In the genomic region with DNA sequence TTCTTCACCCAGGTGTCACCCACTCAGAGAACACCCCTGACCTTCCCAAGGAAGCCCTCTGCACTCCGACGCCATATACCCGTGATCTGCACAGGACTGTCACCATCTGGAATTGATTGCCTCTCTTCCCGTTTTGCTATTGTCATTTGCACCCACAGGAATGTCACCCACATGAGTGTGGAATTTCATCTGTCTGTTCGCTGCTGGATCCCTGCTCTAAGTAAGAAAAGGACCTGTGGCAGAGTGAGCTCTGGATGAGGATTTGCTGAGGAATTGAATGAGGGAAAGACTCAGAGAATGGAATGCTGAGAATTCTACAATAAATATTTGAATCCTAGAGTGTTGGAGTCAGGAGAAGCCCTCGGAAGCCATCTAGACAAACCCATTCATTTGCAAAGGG, we compare ENCODE assay signal across 8 cellular contexts.
A peak's percentile ranks its signal among the peaks of the same experiment; 100 is the strongest.
DNase-seq lines count a peak whose midpoint lies in the region; TF ChIP-seq lines count a peak whose summit lies in the region.
"Not testable (repeated sequence)": the region's sequence is repeated elsewhere in the genome, so short reads cannot be mapped to it uniquely, and the experiment has no call there.

No MANE protein-coding gene starts in this region.

- not testable (repeated sequence) for H3F3A ChIP-seq in SK-N-SH (replicated peaks; ENCODE audit: insufficient read depth)

- WGBS in SK-N-SH (ENCODE audit: low lambda C conversion rate) = 40% methylated on average over 6 of the region's 6 CpGs
- WGBS in mesenchymal stem cell = 18% methylated on average over 5 of the region's 6 CpGs

- H3K4me2 ChIP-seq in SK-N-SH; mesenchymal stem cell (ENCODE audit: low read length, poor library complexity, severe bottlenecking): not testable (repeated sequence)
- peak overlapping the region; percentile 44 for H3K4me2 ChIP-seq in osteoblast (ENCODE audit: insufficient read depth, low read length)

- H4K91ac ChIP-seq in mesenchymal stem cell (ENCODE audit: low read length) = not testable (repeated sequence)

- not testable (repeated sequence) for H3K4me1 ChIP-seq in SK-N-SH (ENCODE audit: control insufficient read depth in 1 of 2, insufficient read depth in 2 of 2, low read depth in 1 of 2, low read length in 1 of 2)
- peaks cover 14% of the 10 kb centered on the region for H3K4me1 ChIP-seq in mesenchymal stem cell (ENCODE audit: control insufficient read depth, insufficient read depth, low read depth, low read length)
- peaks cover 43% of the 10 kb centered on the region for H3K4me1 ChIP-seq in osteoblast (ENCODE audit: insufficient read depth, low read length)

- not testable (repeated sequence) for TF ChIP-seq RAD21 in SK-N-SH (IDR thresholded peaks at IDR 0.05; ENCODE audit: low read length)

- H2AK5ac ChIP-seq in mesenchymal stem cell (ENCODE audit: low read length, severe bottlenecking) = not testable (repeated sequence)

- H4K8ac ChIP-seq in mesenchymal stem cell (ENCODE audit: low read length) = not testable (repeated sequence)

- not testable (repeated sequence) for H2BK5ac ChIP-seq in mesenchymal stem cell (ENCODE audit: low read depth, low read length, poor library complexity, severe bottlenecking)

- POLR2A ChIA-PET in SK-N-SH (lab: Yijun Ruan, JAX) = not testable (repeated sequence)

- H3K4ac ChIP-seq in mesenchymal stem cell (ENCODE audit: low read depth in 1 of 2, low read length in 2 of 2) = not testable (repeated sequence)

- TF ChIP-seq CTCF in AG09309 (IDR thresholded peaks at IDR 0.05; ENCODE audit: control insufficient read depth, insufficient read depth, low read depth, low read length, missing control alignments); SK-N-SH (IDR thresholded peaks at IDR 0.05); astrocyte of the spinal cord (IDR thresholded peaks at IDR 0.05; ENCODE audit: low read depth, low read length); osteoblast (IDR thresholded peaks at IDR 0.05; ENCODE audit: extremely low read depth, low read depth, low read length): not testable (repeated sequence)

- not testable (repeated sequence) for H2BK12ac ChIP-seq in mesenchymal stem cell (ENCODE audit: low read length in 2 of 2)

- H4K20me1 ChIP-seq in SK-N-SH (ENCODE audit: insufficient read depth); osteoblast (ENCODE audit: insufficient read depth, low read length): not testable (repeated sequence)

- H3K27ac ChIP-seq in SK-N-SH (ENCODE audit: low read depth in 2 of 2, low read length in 1 of 2); mesenchymal stem cell (ENCODE audit: low read length, poor library complexity, severe bottlenecking): not testable (repeated sequence)
- H3K27ac ChIP-seq in osteoblast (ENCODE audit: low read depth, low read length) = peak overlapping the region; percentile 44

- H3K36me3 ChIP-seq in SK-N-SH (replicated peaks in 1 of 2; ENCODE audit: control insufficient read depth in 1 of 2, insufficient read depth in 2 of 2, low read length in 1 of 2); mesenchymal stem cell (ENCODE audit: control insufficient read depth in 1 of 2, insufficient read depth in 2 of 2, low read depth in 1 of 2, low read length in 2 of 2); osteoblast (ENCODE audit: insufficient read depth, low read length): not testable (repeated sequence)

- H3K4me3 ChIP-seq in AG09309 (ENCODE audit: control insufficient read depth, low read depth, low read length); SK-N-SH (ENCODE audit: low read depth in 2 of 2, low read length in 1 of 2); astrocyte of the spinal cord (ENCODE audit: low read depth, low read length); mesenchymal stem cell (ENCODE audit: insufficient read depth in 1 of 2, low read depth in 1 of 2, low read length in 2 of 2); osteoblast (ENCODE audit: insufficient read depth, low read length): not testable (repeated sequence)

- not testable (repeated sequence) for H3K9ac ChIP-seq in SK-N-SH; mesenchymal stem cell (ENCODE audit: low read length)

- not testable (repeated sequence) for H3K79me2 ChIP-seq in SK-N-SH (ENCODE audit: insufficient read depth); osteoblast (ENCODE audit: insufficient read depth, low read length)

- not testable (repeated sequence) for H3K9me2 ChIP-seq in SK-N-SH

- not testable (repeated sequence) for H3K18ac ChIP-seq in mesenchymal stem cell (ENCODE audit: low read depth in 1 of 2, low read length in 2 of 2)

- H2BK15ac ChIP-seq in mesenchymal stem cell (ENCODE audit: low read depth, poor library complexity, severe bottlenecking) = not testable (repeated sequence)

- not testable (repeated sequence) for H3K9me3 ChIP-seq in SK-N-SH; mesenchymal stem cell (ENCODE audit: control insufficient read depth, low read length); osteoblast (ENCODE audit: low read depth, low read length)

- H3K79me1 ChIP-seq in mesenchymal stem cell (replicated peaks; ENCODE audit: low read length, poor library complexity, severe bottlenecking) = not testable (repeated sequence)

- DNase-seq in AG09309 (ENCODE audit: low read depth) (peak; percentile 86), GM04503 (ENCODE audit: low read depth) (peak; percentile 83), M059J (ENCODE audit: low read depth) (peak; percentile 89), astrocyte of the spinal cord (ENCODE audit: low read depth, low spot score) (peak; percentile 20), fibroblast of gingiva (ENCODE audit: low read depth) (peak; percentile 9), mesenchymal stem cell (peak; percentile 32), osteoblast (ENCODE audit: insufficient read length, low spot score, missing footprints) (peak; percentile 85)
- DNase-seq in SK-N-SH = not testable (repeated sequence)

- TF ChIP-seq EP300 in SK-N-SH (IDR thresholded peaks at IDR 0.05; ENCODE audit: borderline replicate concordance in 1 of 2, low read depth in 1 of 2, low read length in 1 of 2) = not testable (repeated sequence)

- not testable (repeated sequence) for H3K14ac ChIP-seq in mesenchymal stem cell (ENCODE audit: low read length in 2 of 2)

- CTCF ChIA-PET in SK-N-SH (lab: Yijun Ruan, JAX) = interaction anchor here (1.1 kb wide), 1 partner anchor 341 kb away, joined by 4 read pairs; no protein-coding TSS in a partner anchor

- H2BK120ac ChIP-seq in mesenchymal stem cell (ENCODE audit: low read depth, low read length) = not testable (repeated sequence)

- H3K27me3 ChIP-seq in SK-N-SH (ENCODE audit: insufficient read depth); osteoblast (ENCODE audit: insufficient read depth, low read length): not testable (repeated sequence)
- peaks cover 0 to 48% of the 10 kb centered on the region in 2 experiments for H3K27me3 ChIP-seq in mesenchymal stem cell (ENCODE audit: control insufficient read depth in 1 of 2, insufficient read depth in 1 of 2, low read length in 2 of 2)

- in situ Hi-C loops in astrocyte of the spinal cord (cut with HindIII; ENCODE audit: low sequenced_read_pairs) = not testable (repeated sequence)

- H3K23ac ChIP-seq in mesenchymal stem cell (ENCODE audit: low read length in 2 of 2) = not testable (repeated sequence)

- H2AFZ ChIP-seq in SK-N-SH (ENCODE audit: low read depth); mesenchymal stem cell (ENCODE audit: low read depth, low read length); osteoblast (ENCODE audit: low read length): not testable (repeated sequence)

TF ChIP-seq in SK-N-SH, 30 proteins besides CTCF, POLR2A, EP300 and RAD21:
- peak; percentile 47; the same call in 1 of the 2 replicates for TF ChIP-seq TCF12 (IDR thresholded peaks at IDR 0.05)
